Comparison of ENCODE assay signal across 18 cellular contexts in genomic region chr1:61131248-61131647, GRCh38. TPM values are rescaled to one million over a fixed set of nuclear protein-coding genes. Genes with fewer than 3 reads are reported as not detected.
DNase-seq lines count a peak whose midpoint lies in the region; ATAC-seq and TF ChIP-seq lines count a peak whose summit lies in the region.
"Had no signal": no experiment of that assay in that cellular context is flagged by ENCODE, and none has a peak within 500 bp of the region (broad histone marks: within the 10 kb centered on the region; RNA-seq: fewer than 3 reads in every experiment).

No MANE protein-coding gene starts in this region.

- no peak overlapping the region for H3K4me3 ChIP-seq in heart right ventricle
- H3K4me3 ChIP-seq in SK-N-SH (ENCODE audit: low read depth in 2 of 2, low read length in 1 of 2): no peak overlapping the region
- no peak overlapping the region for H3K4me3 ChIP-seq in tibial artery
- H3K4me3 ChIP-seq: MG63, PC-9 had no signal

- CTCF ChIA-PET in SK-N-SH (lab: Yijun Ruan, JAX): interaction anchor here (0.7 to 2.6 kb wide), 5 partner anchors 10 to 207 kb away, joined by 3 to 7 read pairs (median 3); no protein-coding TSS in a partner anchor

- H3K9me3 ChIP-seq in heart right ventricle (no peaks in the 10 kb centered on the region), SK-N-SH (no peaks in the 10 kb centered on the region), tibial artery (no peaks in the 10 kb centered on the region)
- H3K9me3 ChIP-seq: MG63 had no signal

- DNase-seq in heart right ventricle (no peak), Right ventricle myocardium inferior (ENCODE audit: missing footprints) (no peak), SK-N-SH (no peak), epithelial cell of prostate (ENCODE audit: low read depth, low spot score) (no peak), tibial artery (no peak), amygdala (lab: John Stamatoyannopoulos, UW) (no peak), SHP77 treated with DMSO at 0.1 percent for 48 hours (lab: John Stamatoyannopoulos, UW) (no peak), AML-193 (lab: John Stamatoyannopoulos, UW) (no peak)
- DNase-seq: CD4-positive, CD25-positive, alpha-beta regulatory T cell; EL; GF-D8; GOT3; HCEC 1CT; MG63; NCI-H1417; NCI-H2107; PC-9 had no signal

- H3K4me1 ChIP-seq in heart right ventricle (peaks cover 13 to 53% (median 31%) of the 10 kb centered on the region in 9 donors), SK-N-SH (ENCODE audit: control insufficient read depth in 1 of 2, insufficient read depth in 2 of 2, low read depth in 1 of 2, low read length in 1 of 2) (peaks cover 14 to 20% of the 10 kb centered on the region in 2 experiments; a peak in 3 of 4 replicates), tibial artery (peaks cover 0 to 34% (median 17%) of the 10 kb centered on the region in 4 donors)

- H3K79me2 ChIP-seq in SK-N-SH (ENCODE audit: insufficient read depth): no peaks in the 10 kb centered on the region; the same call in 1 of the 2 replicates

- intact Hi-C loops in heart right ventricle (cut with DNase I): no loop called here
- intact Hi-C loops in Right ventricle myocardium inferior (cut with DNase I): no loop called here
- intact Hi-C loops in tibial artery (cut with DNase I; ENCODE audit: low total_unique reads): no loop called here

- no peaks in the 10 kb centered on the region for H3K36me3 ChIP-seq in heart right ventricle
- H3K36me3 ChIP-seq in SK-N-SH (replicated peaks in 1 of 2; ENCODE audit: control insufficient read depth in 1 of 2, insufficient read depth in 2 of 2, low read length in 1 of 2): no peaks in the 10 kb centered on the region
- H3K36me3 ChIP-seq in tibial artery: peaks cover 0 to 4% (median 0%) of the 10 kb centered on the region in 3 donors
- H3K36me3 ChIP-seq: MG63 had no signal

- H4K20me1 ChIP-seq in SK-N-SH (ENCODE audit: insufficient read depth): no peaks in the 10 kb centered on the region

- TF ChIP-seq EP300 in SK-N-SH (IDR thresholded peaks at IDR 0.05; ENCODE audit: borderline replicate concordance in 1 of 2, low read depth in 1 of 2, low read length in 1 of 2): no peak

- POLR2A ChIA-PET in SK-N-SH (lab: Yijun Ruan, JAX): no interaction called here

- H3K4me2 ChIP-seq in SK-N-SH: peak overlapping the region; percentile 64; the same call in 1 of the 2 replicates

- H3K9me2 ChIP-seq in SK-N-SH: no peaks in the 10 kb centered on the region

- TF ChIP-seq CTCF in heart right ventricle (IDR thresholded peaks at IDR 0.05) (no peak), SK-N-SH (IDR thresholded peaks at IDR 0.05) (no peak), tibial artery (IDR thresholded peaks at IDR 0.05) (no peak)

- H2AFZ ChIP-seq in SK-N-SH (ENCODE audit: low read depth): no peak overlapping the region
- H2AFZ ChIP-seq: PC-9 had no signal

- no peak overlapping the region for H3K9ac ChIP-seq in SK-N-SH

- TF ChIP-seq RAD21 in SK-N-SH (IDR thresholded peaks at IDR 0.05; ENCODE audit: low read length): no peak

- peaks cover 17% of the 10 kb centered on the region for H3F3A ChIP-seq in SK-N-SH (replicated peaks; ENCODE audit: insufficient read depth)

- H3K27ac ChIP-seq in heart right ventricle (peak overlapping the region in 6 of 10 donors; percentile 64 to 85 (median 74)), SK-N-SH (ENCODE audit: low read depth in 2 of 2, low read length in 1 of 2) (peak overlapping the region; percentile 65 to 78; a peak in 3 of 4 replicates), epithelial cell of prostate (peak overlapping the region; percentile 92), tibial artery (peak overlapping the region; percentile 66 to 69)
- H3K27ac ChIP-seq: RWPE1 had no signal

- no peak for ATAC-seq in heart right ventricle
- ATAC-seq in Right ventricle myocardium inferior: no peak

- no peaks in the 10 kb centered on the region for H3K27me3 ChIP-seq in heart right ventricle
- no peaks in the 10 kb centered on the region for H3K27me3 ChIP-seq in SK-N-SH (ENCODE audit: insufficient read depth)
- no peaks in the 10 kb centered on the region for H3K27me3 ChIP-seq in tibial artery
- H3K27me3 ChIP-seq: MG63 had no signal

TF ChIP-seq in SK-N-SH, 30 proteins besides CTCF, POLR2A, EP300 and RAD21:
- TF ChIP-seq TAF1 (IDR thresholded peaks at IDR 0.05; ENCODE audit: borderline replicate concordance, low read depth, low read length) (no peak), MAX (IDR thresholded peaks at IDR 0.05; ENCODE audit: low read depth) (no peak), JUND (IDR thresholded peaks at IDR 0.05) (no peak), ELF1 (IDR thresholded peaks at IDR 0.05) (no peak), YY1 (IDR thresholded peaks at IDR 0.05; ENCODE audit: low read depth) (no peak), PBX3 (IDR thresholded peaks at IDR 0.05) (no peak), RCOR1 (IDR thresholded peaks at IDR 0.05; ENCODE audit: low read length) (no peak), CHD2 (IDR thresholded peaks at IDR 0.05; ENCODE audit: low read length, partially characterized antibody) (no peak)

RNA-seq across cellular contexts. Expression of gene NFIA, which starts 48.9 kb away (rescaled TPM):
- 100 to 1,000 TPM in 4 of 10 donors, 10 to 100 TPM in 6; 82.4 to 117 (median 97.5) TPM for total RNA-seq in heart right ventricle
- 10 to 100 TPM; 11.2 to 24.9 TPM for polyA plus RNA-seq in heart right ventricle
- 97.6 TPM for total RNA-seq in Right ventricle myocardium inferior
- 3.3 and 4.1 TPM in 2 replicates for polyA plus RNA-seq in SK-N-SH (2012; rRNA removed)
- 2.1 and 2.7 TPM in 2 replicates for polyA plus RNA-seq in SK-N-SH (2012; cell fraction: cytosol; rRNA removed)
- 1.6 and 3.1 TPM in 2 replicates for polyA plus RNA-seq in SK-N-SH (2012; cell fraction: nucleus; rRNA removed)
